17 cellular contexts compared by ENCODE assay signal in the genomic region with DNA sequence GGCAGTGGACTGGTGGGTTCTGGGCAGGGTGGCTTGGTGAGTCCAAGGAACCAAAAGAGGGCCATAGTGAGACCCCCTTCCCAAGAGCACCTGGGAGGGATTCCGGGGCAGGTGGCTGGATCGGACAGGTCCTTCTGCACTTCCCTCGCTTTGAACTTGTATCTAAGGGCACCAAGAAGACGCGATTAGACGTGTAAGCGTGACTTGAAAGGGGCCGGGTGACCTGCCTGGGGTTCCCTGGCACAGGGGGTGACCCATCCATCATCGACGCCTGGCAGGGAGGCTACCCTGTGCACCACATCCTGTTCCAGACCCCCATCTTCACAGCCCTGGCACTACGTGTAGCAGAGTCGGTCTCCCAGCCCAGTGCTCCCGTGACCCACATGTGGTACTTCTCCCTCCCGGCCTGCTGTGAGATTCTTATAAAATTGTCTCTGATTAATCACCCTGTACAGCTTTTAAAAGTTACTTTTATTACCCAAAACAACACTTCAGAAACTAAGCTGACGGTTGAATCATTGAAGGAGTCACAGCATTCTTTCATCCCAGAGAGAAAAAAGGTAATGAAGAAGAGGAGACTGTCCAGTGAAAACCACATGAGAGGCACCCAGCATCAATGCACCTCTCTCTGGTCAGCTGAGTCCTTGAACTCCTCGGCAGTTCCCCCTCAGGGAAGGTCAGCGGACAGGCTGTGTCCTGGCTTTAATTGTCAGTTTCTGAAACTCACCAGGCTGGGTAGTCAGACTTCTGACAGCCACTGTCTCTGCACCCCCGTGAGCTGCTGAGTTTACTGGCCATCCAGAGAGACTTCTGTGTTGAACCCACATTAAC. TPM values are rescaled to one million over a fixed set of nuclear protein-coding genes. Genes with fewer than 3 reads are reported as not detected.
A peak's percentile ranks its signal among the peaks of the same experiment; 100 is the strongest.
DNase-seq lines count a peak whose midpoint lies in the region; ATAC-seq and TF ChIP-seq lines count a peak whose summit lies in the region.
"Had no signal": no experiment of that assay in that cellular context is flagged by ENCODE, and none has a peak within 500 bp of the region (broad histone marks: within the 10 kb centered on the region; RNA-seq: fewer than 3 reads in every experiment).

No MANE protein-coding gene starts in this region.

- peak overlapping the region; percentile 68 for H3K4me2 ChIP-seq in PC-9
- H3K4me2 ChIP-seq: BLaER1 treated with 17β-estradiol and CSF1 and Interleukin-3, amounts not matched to agents 10 nM and 100 nM had no signal

- POLR2A ChIA-PET in PC-9 (lab: Charles Lee; ENCODE audit: unreplicated experiment): interaction anchor here (0.5 to 1.8 kb wide), 4 partner anchors 17 to 982 kb away, joined by 3 to 10 read pairs (median 4); no protein-coding TSS in a partner anchor

- peak; percentile 77 for DNase-seq in EL
- DNase-seq in PC-9: no peak
- peak; percentile 14 for DNase-seq in colonic mucosa
- peak; percentile 40 for DNase-seq in renal cortical epithelial cell (ENCODE audit: low read depth)
- no peak for DNase-seq in activated T-cell treated with anti-CD3 and anti-CD28 coated beads for 4 hours
- no peak for DNase-seq in Peyer's patch
- DNase-seq: activated CD4-positive, alpha-beta memory T cell treated with anti-CD3 and anti-CD28 coated beads, Interleukin-2, amount 10 ng/mL, durations not matched to agents 7 days and 5 days; DMS79; effector CD8-positive, alpha-beta T cell; foreskin melanocyte; MM.1S; NCI-H2029; SIG-M5 had no signal

- H3K9ac ChIP-seq in colonic mucosa (ENCODE audit: low read depth in 2 of 2, low read length in 2 of 2): no peak overlapping the region
- H3K9ac ChIP-seq: BLaER1 treated with 17β-estradiol and CSF1 and Interleukin-3, amounts not matched to agents 10 nM and 100 nM had no signal

- no peak for ATAC-seq in HG02885 (IDR thresholded peaks at IDR 0.05; ENCODE audit: poor library complexity, unreplicated experiment)
- ATAC-seq: activated T-helper 17 cell treated with anti-CD3 and anti-CD28 coated beads, Interleukin-2, amount 50 U/mL, for 72 hours had no signal

- H3K27me3 ChIP-seq in PC-9 (ENCODE audit: insufficient read depth, low read depth) (no peaks in the 10 kb centered on the region), colonic mucosa (no peaks in the 10 kb centered on the region), Peyer's patch (no peaks in the 10 kb centered on the region)
- H3K27me3 ChIP-seq: suprapubic skin had no signal

- H3K36me3 ChIP-seq in PC-9 (ENCODE audit: low read depth): peaks cover 27% of the 10 kb centered on the region
- H3K36me3 ChIP-seq in colonic mucosa: no peaks in the 10 kb centered on the region
- no peaks in the 10 kb centered on the region for H3K36me3 ChIP-seq in Peyer's patch
- H3K36me3 ChIP-seq: BLaER1 treated with 17β-estradiol and CSF1 and Interleukin-3, amounts not matched to agents 10 nM and 100 nM; suprapubic skin had no signal

- intact Hi-C loops in PC-9 (cut with micrococcal nuclease; ENCODE audit: unreplicated experiment) (loop anchor here (1.0 to 5.0 kb wide), 2 partner anchors 16 to 32 kb away; no protein-coding TSS in a partner anchor), colonic mucosa (cut with DNase I) (no loop called here)

- H3K4me3 ChIP-seq in PC-9 (no peak overlapping the region), colonic mucosa (no peak overlapping the region), Peyer's patch (no peak overlapping the region)
- H3K4me3 ChIP-seq: BLaER1 treated with 17β-estradiol and CSF1 and Interleukin-3, amounts not matched to agents 10 nM and 100 nM; suprapubic skin had no signal

- H3K79me2 ChIP-seq in PC-9 (ENCODE audit: low read depth): peaks cover 100% of the 10 kb centered on the region

- no TSS peak for BruUV-seq in PC-9 (replicated peaks; lab: Mats Ljungman, UMichigan)

- CTCF ChIA-PET in PC-9 (lab: Charles Lee): interaction anchor here (0.6 kb wide), 3 partner anchors 8 to 98 kb away, joined by 3 to 10 read pairs (median 6); no protein-coding TSS in a partner anchor

- TF ChIP-seq POLR2A in Peyer's patch (IDR thresholded peaks at IDR 0.05): no peak

- H3K27ac ChIP-seq in PC-9 (peak overlapping the region; percentile 90), colonic mucosa (no peak overlapping the region), Peyer's patch (no peak overlapping the region)
- H3K27ac ChIP-seq: BLaER1 treated with 17β-estradiol and CSF1 and Interleukin-3, amounts not matched to agents 10 nM and 100 nM had no signal

- no peaks in the 10 kb centered on the region for H3K9me2 ChIP-seq in PC-9 (ENCODE audit: insufficient read depth)

- peaks cover 92% of the 10 kb centered on the region for H3K4me1 ChIP-seq in PC-9 (replicated peaks; ENCODE audit: insufficient read depth)
- H3K4me1 ChIP-seq in colonic mucosa: no peaks in the 10 kb centered on the region
- H3K4me1 ChIP-seq in Peyer's patch: peaks cover 0 to 14% (median 0%) of the 10 kb centered on the region in 4 donors

- TF ChIP-seq CTCF in PC-9 (conservative IDR thresholded peaks at IDR 0.05): no peak
- TF ChIP-seq CTCF in colonic mucosa (IDR thresholded peaks at IDR 0.05): no peak
- no peak for TF ChIP-seq CTCF in Peyer's patch (IDR thresholded peaks at IDR 0.05)

- no peak overlapping the region for H2AFZ ChIP-seq in PC-9

- H3F3A ChIP-seq in PC-9 (ENCODE audit: insufficient read depth, low read depth): peaks cover 43% of the 10 kb centered on the region

- H3K9me3 ChIP-seq in PC-9 (ENCODE audit: insufficient read depth, low read depth) (no peaks in the 10 kb centered on the region), colonic mucosa (no peaks in the 10 kb centered on the region), Peyer's patch (no peaks in the 10 kb centered on the region)
- H3K9me3 ChIP-seq: BLaER1 treated with 17β-estradiol and CSF1 and Interleukin-3, amounts not matched to agents 10 nM and 100 nM; suprapubic skin had no signal

- H4K20me1 ChIP-seq in PC-9 (ENCODE audit: insufficient read depth): peaks cover under 1% of the 10 kb centered on the region; the same call in 1 of the 2 replicates
- H4K20me1 ChIP-seq: BLaER1 treated with 17β-estradiol and CSF1 and Interleukin-3, amounts not matched to agents 10 nM and 100 nM had no signal

RNA-seq across cellular contexts. Expression of a gene that starts 13.0 kb away (rescaled TPM):
- 131 and 135 TPM in 2 replicates for total RNA-seq in PC-9 (2021)
- 10 to 100 TPM; 29.1 to 44.4 TPM for total RNA-seq in colonic mucosa
- 58.5 and 116 TPM in 2 replicates for total RNA-seq in renal cortical epithelial cell
- total RNA-seq in Peyer's patch: 10 to 100 TPM; 16.5 to 32.8 (median 26.4) TPM
- total RNA-seq: activated T-helper 17 cell treated with anti-CD3 and anti-CD28 coated beads, Interleukin-2, amount 50 U/mL, for 72 hours had no signal

Comparison
In these comparisons a context has a peak if more than half of its experiments do, and no peak if none do; other contexts are left out.
1. DNase-seq: peak in EL (single experiment), colonic mucosa (single experiment) and renal cortical epithelial cell (single experiment); none in PC-9 (0 of 2), activated T-cell treated with anti-CD3 and anti-CD28 coated beads for 4 hours (single experiment) and Peyer's patch (0 of 3).